ENCODE assay signal across 1 cellular context in the genomic region with DNA sequence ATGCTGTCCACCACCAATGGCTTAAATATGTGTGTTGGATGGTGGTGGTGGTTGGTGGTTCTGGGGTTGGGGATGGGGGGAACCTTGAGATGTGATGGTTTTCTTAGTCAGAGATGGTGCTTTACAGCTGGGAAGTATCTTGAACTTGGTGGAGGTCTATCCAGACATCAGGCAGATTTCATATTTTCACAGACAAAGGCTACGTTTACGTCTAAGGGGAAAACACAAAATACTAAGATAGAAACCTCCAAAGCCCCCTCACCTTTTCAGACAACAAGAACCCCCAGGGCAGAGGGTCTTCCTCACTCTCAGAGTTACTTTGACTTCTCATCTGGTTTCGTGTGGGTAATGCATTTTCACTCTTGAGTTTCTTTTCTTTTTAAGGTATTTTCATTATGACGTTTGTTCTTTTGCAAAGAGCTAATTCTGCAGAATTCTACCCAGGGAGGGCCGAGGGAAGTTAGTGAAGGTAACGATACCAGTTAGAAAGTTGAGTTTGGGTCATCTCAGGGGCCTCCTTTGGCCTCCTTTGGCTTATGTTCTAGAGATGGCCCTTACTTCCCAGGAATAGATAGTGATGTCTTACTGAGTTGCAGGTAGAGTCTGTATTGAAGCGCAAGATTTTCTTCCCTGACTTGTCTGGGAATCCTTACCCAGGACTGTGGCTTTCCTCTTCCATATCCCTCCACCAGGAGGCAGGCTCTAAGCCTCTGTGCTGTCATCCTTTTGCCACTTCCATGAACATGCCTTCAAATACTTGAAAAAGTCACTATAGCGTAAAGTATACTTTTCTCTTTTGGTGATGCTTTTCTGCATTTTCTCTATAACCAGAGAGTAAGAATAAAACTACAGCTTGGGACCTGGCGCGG.
TF ChIP-seq lines count a peak whose summit lies in the region.

No MANE protein-coding gene starts in this region.

TF ChIP-seq in GM23338, 12 proteins besides CTCF, POLR2A, EP300 and RAD21 (continued from another document):
- TF ChIP-seq CREB1 (CRISPR knock-in tag; IDR thresholded peaks at IDR 0.05; ENCODE audit: low read depth) (no peak), STAT1 (IDR thresholded peaks at IDR 0.05; ENCODE audit: unreplicated experiment) (no peak), EZH2phosphoT487 (IDR thresholded peaks at IDR 0.05; ENCODE audit: unreplicated experiment) (no peak), NANOG (IDR thresholded peaks at IDR 0.05; ENCODE audit: borderline replicate concordance) (no peak), EZH2 (IDR thresholded peaks at IDR 0.05; ENCODE audit: low read depth, unreplicated experiment) (no peak), ZNF114 (CRISPR knock-in tag; IDR thresholded peaks at IDR 0.05) (no peak), POLR2AphosphoS5 (IDR thresholded peaks at IDR 0.05; ENCODE audit: low read depth) (no peak)
- TF ChIP-seq, protein P1, sequence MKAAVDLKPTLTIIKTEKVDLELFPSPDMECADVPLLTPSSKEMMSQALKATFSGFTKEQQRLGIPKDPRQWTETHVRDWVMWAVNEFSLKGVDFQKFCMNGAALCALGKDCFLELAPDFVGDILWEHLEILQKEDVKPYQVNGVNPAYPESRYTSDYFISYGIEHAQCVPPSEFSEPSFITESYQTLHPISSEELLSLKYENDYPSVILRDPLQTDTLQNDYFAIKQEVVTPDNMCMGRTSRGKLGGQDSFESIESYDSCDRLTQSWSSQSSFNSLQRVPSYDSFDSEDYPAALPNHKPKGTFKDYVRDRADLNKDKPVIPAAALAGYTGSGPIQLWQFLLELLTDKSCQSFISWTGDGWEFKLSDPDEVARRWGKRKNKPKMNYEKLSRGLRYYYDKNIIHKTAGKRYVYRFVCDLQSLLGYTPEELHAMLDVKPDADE (IDR thresholded peaks at IDR 0.05), result no peak
- TF ChIP-seq, protein P2, sequence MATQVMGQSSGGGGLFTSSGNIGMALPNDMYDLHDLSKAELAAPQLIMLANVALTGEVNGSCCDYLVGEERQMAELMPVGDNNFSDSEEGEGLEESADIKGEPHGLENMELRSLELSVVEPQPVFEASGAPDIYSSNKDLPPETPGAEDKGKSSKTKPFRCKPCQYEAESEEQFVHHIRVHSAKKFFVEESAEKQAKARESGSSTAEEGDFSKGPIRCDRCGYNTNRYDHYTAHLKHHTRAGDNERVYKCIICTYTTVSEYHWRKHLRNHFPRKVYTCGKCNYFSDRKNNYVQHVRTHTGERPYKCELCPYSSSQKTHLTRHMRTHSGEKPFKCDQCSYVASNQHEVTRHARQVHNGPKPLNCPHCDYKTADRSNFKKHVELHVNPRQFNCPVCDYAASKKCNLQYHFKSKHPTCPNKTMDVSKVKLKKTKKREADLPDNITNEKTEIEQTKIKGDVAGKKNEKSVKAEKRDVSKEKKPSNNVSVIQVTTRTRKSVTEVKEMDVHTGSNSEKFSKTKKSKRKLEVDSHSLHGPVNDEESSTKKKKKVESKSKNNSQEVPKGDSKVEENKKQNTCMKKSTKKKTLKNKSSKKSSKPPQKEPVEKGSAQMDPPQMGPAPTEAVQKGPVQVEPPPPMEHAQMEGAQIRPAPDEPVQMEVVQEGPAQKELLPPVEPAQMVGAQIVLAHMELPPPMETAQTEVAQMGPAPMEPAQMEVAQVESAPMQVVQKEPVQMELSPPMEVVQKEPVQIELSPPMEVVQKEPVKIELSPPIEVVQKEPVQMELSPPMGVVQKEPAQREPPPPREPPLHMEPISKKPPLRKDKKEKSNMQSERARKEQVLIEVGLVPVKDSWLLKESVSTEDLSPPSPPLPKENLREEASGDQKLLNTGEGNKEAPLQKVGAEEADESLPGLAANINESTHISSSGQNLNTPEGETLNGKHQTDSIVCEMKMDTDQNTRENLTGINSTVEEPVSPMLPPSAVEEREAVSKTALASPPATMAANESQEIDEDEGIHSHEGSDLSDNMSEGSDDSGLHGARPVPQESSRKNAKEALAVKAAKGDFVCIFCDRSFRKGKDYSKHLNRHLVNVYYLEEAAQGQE (IDR thresholded peaks at IDR 0.05; ENCODE audit: unreplicated experiment), result no peak
